Comparison of ENCODE assay signal across 14 cellular contexts in the genomic region with DNA sequence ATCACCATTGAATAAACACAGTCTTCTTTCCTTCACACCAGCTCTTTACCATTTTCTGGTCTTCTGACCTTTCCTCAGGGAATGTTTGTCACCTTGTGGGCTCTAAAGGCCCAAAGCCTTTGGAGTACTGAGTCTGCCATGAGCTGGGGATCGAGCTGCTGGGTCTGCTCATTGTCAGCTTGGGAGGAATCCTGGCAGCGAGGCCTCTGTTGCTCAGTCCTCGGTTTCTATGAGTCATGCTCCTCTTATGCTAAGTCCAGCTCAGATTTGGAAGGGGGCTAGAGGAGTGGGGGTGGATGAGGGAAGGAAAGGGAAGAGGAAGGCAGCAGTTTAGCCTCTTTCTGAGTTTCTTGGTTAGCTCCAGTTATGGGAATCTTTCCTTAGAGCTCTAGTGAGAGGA. TPM values are rescaled to one million over a fixed set of nuclear protein-coding genes. Genes with fewer than 3 reads are reported as not detected.
DNase-seq lines count a peak whose midpoint lies in the region; ATAC-seq and TF ChIP-seq lines count a peak whose summit lies in the region.
"Had no signal": no experiment of that assay in that cellular context is flagged by ENCODE, and none has a peak within 500 bp of the region (broad histone marks: within the 10 kb centered on the region; RNA-seq: fewer than 3 reads in every experiment).

No MANE protein-coding gene starts in this region.

- no peak overlapping the region for H3K27ac ChIP-seq in RWPE1
- H3K27ac ChIP-seq: BLaER1, suprapubic skin had no signal

- POLR2A ChIA-PET in RWPE1 (lab: Yijun Ruan, JAX; ENCODE audit: low non-redundant PET), result no interaction called here

- CTCF ChIA-PET in RWPE1 (lab: Yijun Ruan, JAX), result interaction anchor here (0.6 to 0.7 kb wide), 3 partner anchors 12 to 82 kb away, joined by 3 read pairs; no protein-coding TSS in a partner anchor

- peak; percentile 72 for DNase-seq in AG08396 (ENCODE audit: low spot score)
- peak; percentile 2 for DNase-seq in RWPE1 (ENCODE audit: low spot score)
- peak; percentile 65 for DNase-seq in fibroblast of villous mesenchyme (ENCODE audit: low read depth)
- no peak for DNase-seq in stimulated activated naive CD4-positive, alpha-beta T cell treated with Interleukin-2 at 50 U/mL for 16 hours (lab: John Stamatoyannopoulos, UW)
- DNase-seq in HUDEP-2 (lab: John Stamatoyannopoulos, UW; ENCODE audit: unreplicated experiment in 76 of 76), result no peak
- DNase-seq in activated naive CD8-positive, alpha-beta T cell treated with anti-CD3 and anti-CD28 coated beads, Interleukin-2, amount 50 U/mL, for 24 hours, result no peak
- DNase-seq: activated T-cell treated with anti-CD3 and anti-CD28 coated beads, Interleukin-2, amount 50 U/mL, for 48 hours; NCI-H146 had no signal

- peak overlapping the region in 2 of 3 experiments; percentile 58 to 95 for H3K27ac Mint-ChIP-seq in nephron
- H3K27ac Mint-ChIP-seq in activated naive CD8-positive, alpha-beta T cell treated with anti-CD3 and anti-CD28 coated beads, Interleukin-2, amount 50 U/mL, for 24 hours, result no peak overlapping the region
- H3K27ac Mint-ChIP-seq: natural killer cell treated with Interleukin-12 subunit alpha and Interleukin-12 subunit beta and Interleukin-15 and Interleukin-18, amount 100 ng/mL, for 72 hours had no signal

- peaks cover 2% of the 10 kb centered on the region for H3K9me3 Mint-ChIP-seq in nephron
- H3K9me3 Mint-ChIP-seq in activated naive CD8-positive, alpha-beta T cell treated with anti-CD3 and anti-CD28 coated beads, Interleukin-2, amount 50 U/mL, for 24 hours, result no peaks in the 10 kb centered on the region
- H3K9me3 Mint-ChIP-seq: natural killer cell treated with Interleukin-12 subunit alpha and Interleukin-12 subunit beta and Interleukin-15 and Interleukin-18, amount 100 ng/mL, for 72 hours had no signal

- ATAC-seq in GM18870 (IDR thresholded peaks at IDR 0.05; ENCODE audit: unreplicated experiment), result no peak
- ATAC-seq in activated naive CD8-positive, alpha-beta T cell treated with anti-CD3 and anti-CD28 coated beads, Interleukin-2, amount 50 U/mL, for 24 hours, result no peak
- ATAC-seq: natural killer cell treated with Interleukin-12 subunit alpha and Interleukin-12 subunit beta and Interleukin-15 and Interleukin-18, amount 100 ng/mL, for 72 hours had no signal

- H3K27me3 Mint-ChIP-seq in nephron (ENCODE audit: low read depth), result no peaks in the 10 kb centered on the region
- H3K27me3 Mint-ChIP-seq in activated naive CD8-positive, alpha-beta T cell treated with anti-CD3 and anti-CD28 coated beads, Interleukin-2, amount 50 U/mL, for 24 hours, result no peaks in the 10 kb centered on the region

- no peak overlapping the region for H3K4me3 Mint-ChIP-seq in nephron
- no peak overlapping the region for H3K4me3 Mint-ChIP-seq in activated naive CD8-positive, alpha-beta T cell treated with anti-CD3 and anti-CD28 coated beads, Interleukin-2, amount 50 U/mL, for 24 hours
- H3K4me3 Mint-ChIP-seq: natural killer cell treated with Interleukin-12 subunit alpha and Interleukin-12 subunit beta and Interleukin-15 and Interleukin-18, amount 100 ng/mL, for 72 hours had no signal

- H3K36me3 Mint-ChIP-seq in nephron (ENCODE audit: low read depth), result no peaks in the 10 kb centered on the region
- no peaks in the 10 kb centered on the region for H3K36me3 Mint-ChIP-seq in activated naive CD8-positive, alpha-beta T cell treated with anti-CD3 and anti-CD28 coated beads, Interleukin-2, amount 50 U/mL, for 24 hours (ENCODE audit: low read depth)
- H3K36me3 Mint-ChIP-seq: natural killer cell treated with Interleukin-12 subunit alpha and Interleukin-12 subunit beta and Interleukin-15 and Interleukin-18, amount 100 ng/mL, for 72 hours had no signal

- peaks cover 21% of the 10 kb centered on the region for H3K4me1 Mint-ChIP-seq in nephron
- peaks cover 2% of the 10 kb centered on the region for H3K4me1 Mint-ChIP-seq in activated naive CD8-positive, alpha-beta T cell treated with anti-CD3 and anti-CD28 coated beads, Interleukin-2, amount 50 U/mL, for 24 hours

- TF ChIP-seq CTCF in RWPE1 (conservative IDR thresholded peaks at IDR 0.05; ENCODE audit: low read depth), result no peak
- no peak for TF ChIP-seq CTCF in fibroblast of villous mesenchyme (IDR thresholded peaks at IDR 0.05; ENCODE audit: insufficient read depth, low read depth, low read length)
- TF ChIP-seq CTCF in nephron (IDR thresholded peaks at IDR 0.05; ENCODE audit: unreplicated experiment in 3 of 3), result no peak

- no peak overlapping the region for H3K4me3 ChIP-seq in fibroblast of villous mesenchyme (ENCODE audit: low read depth, low read length)
- H3K4me3 ChIP-seq: BLaER1, suprapubic skin had no signal

RNA-seq across cellular contexts. Expression of a gene that starts 31.1 kb away (rescaled TPM):
- 9.7 and 9.9 TPM in 2 replicates for total RNA-seq in fibroblast of villous mesenchyme
- total RNA-seq: OCI-LY7 had no signal

Comparison
In these comparisons a context has a peak if more than half of its experiments do, and no peak if none do; other contexts are left out.
1. DNase-seq: peak in AG08396 (single experiment), RWPE1 (single experiment) and fibroblast of villous mesenchyme (single experiment); none in stimulated activated naive CD4-positive, alpha-beta T cell treated with Interleukin-2 at 50 U/mL for 16 hours (single experiment), HUDEP-2 (0 of 76) and activated naive CD8-positive, alpha-beta T cell treated with anti-CD3 and anti-CD28 coated beads, Interleukin-2, amount 50 U/mL, for 24 hours (single experiment).